ENCODE assay signal across 8 cellular contexts in the genomic region with DNA sequence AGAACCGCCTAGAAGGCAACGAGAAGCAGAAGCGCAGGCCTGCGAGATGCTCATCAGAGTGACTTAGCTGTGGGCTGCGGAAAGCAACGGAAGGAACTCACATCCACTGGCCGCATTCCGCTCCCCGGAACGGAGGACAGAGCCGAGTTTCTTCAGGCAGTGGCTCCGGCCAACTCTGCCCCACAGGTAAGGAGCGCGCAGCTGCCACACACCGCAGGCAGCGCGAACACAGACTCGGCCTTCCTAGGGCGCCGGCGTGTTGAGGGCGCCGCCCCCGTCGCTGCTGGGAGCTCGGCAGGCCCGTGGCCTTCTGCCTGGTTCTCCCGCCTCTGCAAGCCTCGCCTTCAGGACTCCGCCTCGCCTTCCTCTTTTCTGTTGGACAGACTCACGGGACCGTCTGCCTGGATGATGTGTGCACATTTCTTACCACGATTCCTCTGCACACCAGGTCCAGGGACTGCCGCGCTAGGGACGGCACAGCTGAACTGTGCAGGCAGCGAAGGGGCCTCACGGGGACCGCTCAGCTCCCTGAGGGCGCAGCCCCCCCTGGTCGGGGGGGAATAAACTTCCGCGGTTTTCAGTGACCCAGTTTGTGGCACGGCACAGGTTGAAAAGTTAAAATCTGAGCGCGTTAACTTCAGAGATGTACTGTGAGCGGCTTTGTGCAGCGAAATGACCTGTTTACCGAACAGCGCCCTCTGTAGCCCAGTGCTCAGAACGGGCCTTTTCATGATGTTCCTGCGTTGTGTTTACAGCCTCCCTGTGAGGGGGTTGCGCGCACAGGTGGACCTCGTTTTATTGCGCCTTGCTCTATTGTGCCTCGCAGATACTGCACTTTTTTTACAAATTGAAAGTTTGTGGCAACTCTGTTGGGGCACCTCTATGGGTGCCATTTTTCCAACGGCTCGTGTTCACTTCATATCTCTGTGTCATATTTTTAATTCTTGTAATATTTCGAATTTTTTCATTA.
A peak's percentile ranks its signal among the peaks of the same experiment; 100 is the strongest.
DNase-seq lines count a peak whose midpoint lies in the region; ATAC-seq lines count a peak whose summit lies in the region.

No MANE protein-coding gene starts in this region.

- DNase-seq in 8988T (peak; percentile 38), NCI-H2196 treated with DMSO at 0.1 percent for 48 hours (lab: John Stamatoyannopoulos, UW; ENCODE audit: unreplicated experiment) (peak; percentile 68), iris pigment epithelial cell (ENCODE audit: low read depth) (peak; percentile 80), smooth muscle cell of the brain vasculature (ENCODE audit: low read depth, low spot score) (peak; percentile 56)
- DNase-seq in activated CD4-positive, CD25-positive, alpha-beta regulatory T cell (lab: John Stamatoyannopoulos, UW): peak; percentile 29 to 71 (median 54)
- peak; percentile 84 for DNase-seq in central memory CD4-positive, alpha-beta T cell

- ATAC-seq in GM18511 (IDR thresholded peaks at IDR 0.05; ENCODE audit: unreplicated experiment) (peak; percentile 93), HG03097 (IDR thresholded peaks at IDR 0.05; ENCODE audit: low FRiP score, unreplicated experiment) (peak; percentile 76)

Comparison
In these comparisons a context has a peak if more than half of its experiments do, and no peak if none do; other contexts are left out.
1. Peak in every context shown above with its lines: DNase-seq and ATAC-seq.